ENCODE assay signal across 1 cellular context in genomic region chr12:42213954-42214426, GRCh38.
TF ChIP-seq lines count a peak whose summit lies in the region.

No MANE protein-coding gene starts in this region.

TF ChIP-seq in HepG2, 621 proteins besides CTCF, POLR2A, EP300 and RAD21 (continued from another document):
- TF ChIP-seq GPBP1L1 (CRISPR knock-in tag; IDR thresholded peaks at IDR 0.05) (no peak), BCL6 (CRISPR knock-in tag; IDR thresholded peaks at IDR 0.05) (no peak), CENPT (CRISPR knock-in tag; IDR thresholded peaks at IDR 0.05; ENCODE audit: low read depth) (no peak), HOMEZ (CRISPR knock-in tag; IDR thresholded peaks at IDR 0.05; ENCODE audit: low read depth) (no peak), DMAP1 (CRISPR knock-in tag; IDR thresholded peaks at IDR 0.05) (no peak), ZNF24 (IDR thresholded peaks at IDR 0.05) (no peak), RFXANK (CRISPR knock-in tag; IDR thresholded peaks at IDR 0.05) (no peak), AHDC1 (CRISPR knock-in tag; IDR thresholded peaks at IDR 0.05; ENCODE audit: borderline replicate concordance) (no peak), YEATS2 (CRISPR knock-in tag; IDR thresholded peaks at IDR 0.05; ENCODE audit: borderline replicate concordance) (no peak), USF2 (IDR thresholded peaks at IDR 0.05; ENCODE audit: low read depth, low read length) (no peak), USF2 (CRISPR knock-in tag; IDR thresholded peaks at IDR 0.05; ENCODE audit: borderline replicate concordance) (no peak), HBP1 (CRISPR knock-in tag; IDR thresholded peaks at IDR 0.05; ENCODE audit: low read depth) (no peak), BRD4 (CRISPR knock-in tag; IDR thresholded peaks at IDR 0.05) (no peak)
